Comparison of ENCODE assay signal across 12 cellular contexts in genomic region chr5:14165375-14166091, GRCh38. TPM values are rescaled to one million over a fixed set of nuclear protein-coding genes. Genes with fewer than 3 reads are reported as not detected.
DNase-seq lines count a peak whose midpoint lies in the region; ATAC-seq, FAIRE-seq and TF ChIP-seq lines count a peak whose summit lies in the region.
"Had no signal": no experiment of that assay in that cellular context is flagged by ENCODE, and none has a peak within 500 bp of the region (broad histone marks: within the 10 kb centered on the region; RNA-seq: fewer than 3 reads in every experiment).

No MANE protein-coding gene starts in this region.

- H3K9me3 ChIP-seq in astrocyte (ENCODE audit: insufficient read depth, low read depth, low read length) = peaks cover 5% of the 10 kb centered on the region
- H3K9me3 ChIP-seq: right atrium auricular region had no signal

- H3K27ac ChIP-seq in astrocyte (ENCODE audit: low read depth, low read length) = peak overlapping the region; percentile 90
- H3K27ac ChIP-seq: right atrium auricular region had no signal

- peak overlapping the region; percentile 40 for H3K4me3 ChIP-seq in astrocyte (ENCODE audit: insufficient read depth, low read depth, low read length)
- H3K4me3 ChIP-seq: right atrium auricular region had no signal

- H3K36me3 Mint-ChIP-seq in astrocyte (ENCODE audit: low read depth, unreplicated experiment) = peaks cover 16% of the 10 kb centered on the region

- H3K9me3 Mint-ChIP-seq in astrocyte (ENCODE audit: unreplicated experiment) = peaks cover 10% of the 10 kb centered on the region

- H3K79me2 ChIP-seq in astrocyte (ENCODE audit: insufficient read depth, low read length) = peaks cover 100% of the 10 kb centered on the region

- peaks cover 79% of the 10 kb centered on the region for H3K4me1 Mint-ChIP-seq in astrocyte (ENCODE audit: low read depth, unreplicated experiment)

- H3K4me2 ChIP-seq in astrocyte (ENCODE audit: low read length) = peak overlapping the region; percentile 67

- H3K27me3 Mint-ChIP-seq in astrocyte (ENCODE audit: low read depth, unreplicated experiment) = no peaks in the 10 kb centered on the region

- ATAC-seq in HG02840 (IDR thresholded peaks at IDR 0.05; ENCODE audit: low FRiP score, unreplicated experiment) = no peak

- peaks cover 88% of the 10 kb centered on the region for H4K20me1 ChIP-seq in astrocyte (ENCODE audit: insufficient read depth, low read length)

- peaks cover 7% of the 10 kb centered on the region for H3K36me3 ChIP-seq in astrocyte (ENCODE audit: insufficient read depth, low read length)
- H3K36me3 ChIP-seq: right atrium auricular region had no signal

- no peak for TF ChIP-seq CTCF in astrocyte (IDR thresholded peaks at IDR 0.05; ENCODE audit: insufficient read depth, low read depth, low read length)

- H3K9ac ChIP-seq in astrocyte (ENCODE audit: low read length) = peak overlapping the region; percentile 71

- H2AFZ ChIP-seq in astrocyte (ENCODE audit: low read depth, low read length) = no peak overlapping the region

- peaks cover 68% of the 10 kb centered on the region for H3K4me1 ChIP-seq in astrocyte (ENCODE audit: insufficient read depth, low read length)

- FAIRE-seq in astrocyte (lab: Jason Lieb, UNC) (no peak), urothelium cell line (lab: Jason Lieb, UNC) (peak; percentile 30)
- FAIRE-seq: GM19239, kidney had no signal

- peak overlapping the region; percentile 62 for H3K4me3 Mint-ChIP-seq in astrocyte (ENCODE audit: unreplicated experiment)

- H3K27ac Mint-ChIP-seq in astrocyte (ENCODE audit: unreplicated experiment) = peak overlapping the region; percentile 95

- no peaks in the 10 kb centered on the region for H3K27me3 ChIP-seq in astrocyte (ENCODE audit: insufficient read depth, low read length)
- H3K27me3 ChIP-seq: right atrium auricular region had no signal

- peak; percentile 99 for DNase-seq in HT1080 (ENCODE audit: low read depth)
- DNase-seq in astrocyte (ENCODE audit: low read depth) = peak; percentile 91
- peak; percentile 87 for DNase-seq in iris pigment epithelial cell (ENCODE audit: low read depth)
- peak; percentile 91 for DNase-seq in urothelium cell line (ENCODE audit: low spot score)
- DNase-seq in NCI-H2171 (lab: John Stamatoyannopoulos, UW) = no peak
- DNase-seq in mesenteric fat pad (ENCODE audit: low spot score) = no peak
- DNase-seq: effector memory CD4-positive, alpha-beta T cell; kidney; MV-4-11 had no signal

RNA-seq across cellular contexts. Expression of gene TRIO, which starts 22.4 kb away (rescaled TPM):
- total RNA-seq in HT1080 (2014; rRNA removed; shearing (Covaris generic)) = 144 and 162 TPM in 2 replicates
- 83.4 and 89.2 TPM in 2 replicates for polyA plus RNA-seq in HT1080 (2015; cell fraction: cytosol; rRNA removed)
- polyA plus RNA-seq in HT1080 (2015; cell fraction: nucleus; rRNA removed) = 375 and 390 TPM in 2 replicates
- 291 and 347 TPM in 2 replicates for total RNA-seq in astrocyte
- total RNA-seq in mesenteric fat pad = 145 TPM

Comparison
In these comparisons a context has a peak if more than half of its experiments do, and no peak if none do; other contexts are left out.
1. DNase-seq: peak in HT1080 (single experiment), astrocyte (single experiment), iris pigment epithelial cell (single experiment) and urothelium cell line (single experiment); none in NCI-H2171 (single experiment) and mesenteric fat pad (single experiment).